ENCODE assay signal across 8 cellular contexts in the genomic region with DNA sequence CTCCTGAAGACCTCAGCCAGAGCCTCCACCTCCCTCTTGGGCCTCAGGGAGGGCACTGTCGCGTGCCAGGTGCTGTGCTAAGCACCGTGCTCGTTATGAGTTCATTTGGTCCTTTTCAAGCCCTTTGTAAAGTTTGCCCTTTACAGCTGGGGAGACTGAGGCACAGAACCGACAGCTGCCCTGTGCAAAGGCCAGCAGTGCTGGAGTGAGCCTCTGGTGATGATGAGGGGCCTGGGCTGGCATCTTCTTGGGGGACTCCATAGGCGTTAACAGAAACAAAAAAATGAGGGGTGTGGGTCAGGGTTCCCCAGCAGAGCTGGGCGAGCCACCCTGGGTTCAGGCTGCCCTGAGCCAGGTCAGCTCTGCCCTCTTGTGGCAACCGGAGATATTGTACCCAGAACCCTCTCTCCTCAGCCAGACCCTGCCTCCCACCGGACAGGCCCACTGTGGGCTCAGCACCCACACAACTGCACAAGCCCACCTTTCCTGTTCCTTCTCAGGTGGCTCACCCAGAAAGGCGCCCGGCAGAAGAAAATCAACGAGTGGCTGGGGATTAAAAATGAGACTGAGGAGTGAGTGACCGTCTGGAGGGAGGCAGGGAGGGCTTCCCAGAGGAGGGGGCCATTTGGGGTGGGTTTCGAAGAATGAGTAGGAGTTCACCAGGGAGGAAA.
DNase-seq lines count a peak whose midpoint lies in the region; ATAC-seq and TF ChIP-seq lines count a peak whose summit lies in the region.

No MANE protein-coding gene starts in this region.

- no peak overlapping the region for H3K4me3 ChIP-seq in astrocyte of the spinal cord (ENCODE audit: low read depth, low read length)

- in situ Hi-C loops in astrocyte of the spinal cord (cut with HindIII; ENCODE audit: low sequenced_read_pairs) = no loop called here

- DNase-seq in COLO829 (ENCODE audit: low spot score) (peak; percentile 58), T-helper 1 cell (peak in 4 of 5 donors; percentile 43 to 63 (median 46)), astrocyte of the spinal cord (ENCODE audit: low read depth, low spot score) (no peak), kidney tubule cell (ENCODE audit: low spot score) (peak; percentile 28), cerebellar cortex (ENCODE audit: low spot score) (no peak)
- peak in 5 of 6 experiments; percentile 24 to 56 (median 37) for DNase-seq in stimulated activated naive CD4-positive, alpha-beta T cell (lab: John Stamatoyannopoulos, UW)

- peak; percentile 74 for TF ChIP-seq CTCF in astrocyte of the spinal cord (IDR thresholded peaks at IDR 0.05; ENCODE audit: low read depth, low read length)

- ATAC-seq in HG02642 (IDR thresholded peaks at IDR 0.05; ENCODE audit: poor library complexity, unreplicated experiment) (peak; percentile 38), HG03342 (IDR thresholded peaks at IDR 0.05; ENCODE audit: unreplicated experiment) (no peak)

Comparison
In these comparisons a context has a peak if more than half of its experiments do, and no peak if none do; other contexts are left out.
1. DNase-seq: peak in COLO829 (single experiment), T-helper 1 cell (4 of 5), kidney tubule cell (single experiment) and stimulated activated naive CD4-positive, alpha-beta T cell (5 of 6); none in astrocyte of the spinal cord (single experiment) and cerebellar cortex (single experiment).